In the genomic region with DNA sequence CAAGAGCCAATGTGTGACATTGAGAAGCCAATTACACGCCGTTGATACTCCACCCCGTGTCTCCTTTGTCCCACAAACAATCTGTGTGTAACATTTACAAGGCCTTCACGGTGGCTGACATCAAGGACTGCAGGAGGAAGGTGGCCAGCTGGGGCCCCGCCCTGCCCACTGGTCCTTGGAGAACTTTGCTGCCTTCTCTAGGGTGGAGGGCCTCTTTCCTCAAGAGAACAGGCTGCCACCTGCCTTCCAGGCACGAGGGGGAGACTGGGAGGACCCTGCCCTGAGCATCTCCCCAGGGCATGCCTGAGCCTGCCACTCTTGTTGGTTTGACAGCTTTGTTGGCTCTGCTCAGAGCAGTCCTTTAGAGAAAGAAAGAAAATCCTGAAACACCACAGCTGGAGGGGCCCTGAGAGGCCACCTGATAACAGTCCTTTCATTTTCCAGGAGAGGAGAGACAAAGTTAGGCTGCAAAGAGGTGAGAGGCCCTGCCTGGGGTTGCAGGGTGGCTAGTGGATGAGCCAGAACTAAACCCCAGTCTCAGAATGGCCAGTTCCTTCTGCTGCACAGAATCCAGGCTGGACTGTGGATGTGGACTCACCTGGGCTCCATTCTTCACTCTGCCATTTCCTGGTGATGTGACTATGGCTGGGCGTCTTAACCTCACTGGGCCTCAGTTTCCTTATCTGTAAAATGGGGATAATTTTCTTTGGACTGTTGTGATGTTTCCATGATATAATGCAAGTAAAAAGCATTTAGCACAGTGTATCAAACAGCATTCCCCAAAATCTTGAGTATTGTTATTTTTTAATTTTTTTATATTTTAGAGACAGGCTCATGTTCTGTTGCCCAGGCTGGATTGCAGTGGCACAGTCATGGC, we compare ENCODE assay signal across 13 cellular contexts. TPM values are rescaled to one million over a fixed set of nuclear protein-coding genes. Genes with fewer than 3 reads are reported as not detected.
A peak's percentile ranks its signal among the peaks of the same experiment; 100 is the strongest.
DNase-seq lines count a peak whose midpoint lies in the region; ATAC-seq and TF ChIP-seq lines count a peak whose summit lies in the region.
"Had no signal": no experiment of that assay in that cellular context is flagged by ENCODE, and none has a peak within 500 bp of the region (broad histone marks: within the 10 kb centered on the region; RNA-seq: fewer than 3 reads in every experiment).

No MANE protein-coding gene starts in this region.

- TF ChIP-seq CTCF in NB4 (IDR thresholded peaks at IDR 0.05; ENCODE audit: low read depth, low read length) (no peak), mesothelial cell of epicardium (IDR thresholded peaks at IDR 0.05; ENCODE audit: unreplicated experiment) (no peak), BE2C (IDR thresholded peaks at IDR 0.05; ENCODE audit: low read depth, low read length) (no peak), testis (IDR thresholded peaks at IDR 0.05) (no peak)

- H3K9me3 ChIP-seq in BE2C, result no peaks in the 10 kb centered on the region
- no peaks in the 10 kb centered on the region for H3K9me3 ChIP-seq in testis
- H3K9me3 ChIP-seq in SJCRH30 (replicated peaks), result no peaks in the 10 kb centered on the region

- TF ChIP-seq POLR2A in NB4 (IDR thresholded peaks at IDR 0.05; ENCODE audit: extremely low read depth, insufficient read length) (no peak), testis (IDR thresholded peaks at IDR 0.05) (no peak)

- ATAC-seq in GM18867 (IDR thresholded peaks at IDR 0.05; ENCODE audit: unreplicated experiment), result no peak

- no peaks in the 10 kb centered on the region for H3K36me3 Mint-ChIP-seq in mesothelial cell of epicardium
- H3K36me3 Mint-ChIP-seq: activated naive CD8-positive, alpha-beta T cell; naive B cell had no signal

- H3K4me1 ChIP-seq in BE2C (peaks cover 15% of the 10 kb centered on the region), testis (peaks cover 6% of the 10 kb centered on the region), SJCRH30 (peaks cover 45% of the 10 kb centered on the region)

- peak overlapping the region; percentile 30 for H3K27ac Mint-ChIP-seq in mesothelial cell of epicardium
- H3K27ac Mint-ChIP-seq: activated naive CD8-positive, alpha-beta T cell had no signal

- peaks cover 18% of the 10 kb centered on the region for H3K4me1 Mint-ChIP-seq in mesothelial cell of epicardium
- H3K4me1 Mint-ChIP-seq: naive B cell had no signal

- 64 to 85% methylated on average over 3 to 7 of the region's 7 CpGs for WGBS in testis, 2 donors

- H3K36me3 ChIP-seq in BE2C (no peaks in the 10 kb centered on the region), testis (ENCODE audit: low read depth, missing control alignments) (no peaks in the 10 kb centered on the region), SJCRH30 (no peaks in the 10 kb centered on the region)

- no peaks in the 10 kb centered on the region for H3K9me3 Mint-ChIP-seq in mesothelial cell of epicardium
- H3K9me3 Mint-ChIP-seq: naive B cell had no signal

- H3K4me3 ChIP-seq in NB4 (ENCODE audit: low read depth, low read length) (no peak overlapping the region), BE2C (ENCODE audit: low read depth, low read length) (no peak overlapping the region), testis (no peak overlapping the region), SJCRH30 (no peak overlapping the region)
- H3K4me3 ChIP-seq: smooth muscle cell had no signal

- intact Hi-C loops in testis (cut with DNase I; ENCODE audit: low total_unique reads), result loop anchor here (10.0 kb wide), 1 partner anchor 402 kb away; no protein-coding TSS in a partner anchor

- DNase-seq in DMS 273 treated with DMSO at 0.1 percent for 48 hours (lab: John Stamatoyannopoulos, UW) (peak; percentile 68), NB4 (ENCODE audit: low read depth) (peak; percentile 38), NCI-H748 treated with DMSO at 0.1 percent for 48 hours (lab: John Stamatoyannopoulos, UW) (peak; percentile 60), mesothelial cell of epicardium (ENCODE audit: low spot score in 2 of 2, unreplicated experiment in 2 of 2) (no peak), BE2C (no peak), testis (no peak), SJCRH30 (no peak)
- DNase-seq: naive B cell, T-helper 2 cell had no signal

- no peak overlapping the region for H3K4me3 Mint-ChIP-seq in mesothelial cell of epicardium
- H3K4me3 Mint-ChIP-seq: activated naive CD8-positive, alpha-beta T cell had no signal

- no peak overlapping the region for H3K27ac ChIP-seq in testis
- no peak overlapping the region for H3K27ac ChIP-seq in SJCRH30
- H3K27ac ChIP-seq: KMS-11 had no signal

- H3K27me3 Mint-ChIP-seq in mesothelial cell of epicardium (ENCODE audit: low read depth), result no peaks in the 10 kb centered on the region
- H3K27me3 Mint-ChIP-seq: activated naive CD8-positive, alpha-beta T cell had no signal

- no peaks in the 10 kb centered on the region for H3K27me3 ChIP-seq in BE2C
- no peaks in the 10 kb centered on the region for H3K27me3 ChIP-seq in testis
- no peaks in the 10 kb centered on the region for H3K27me3 ChIP-seq in SJCRH30

RNA-seq across cellular contexts. Expression of gene IP6K3, which starts 5.7 kb away (rescaled TPM):
- total RNA-seq in mesothelial cell of epicardium, result 0.11 to 0.16 TPM in 2 of 3 replicates, not detected in the other
- 2.0 TPM for polyA plus RNA-seq in BE2C (2012; ENCODE audit: insufficient read depth, insufficient read length, low read depth)
- total RNA-seq in testis, result under 1 TPM in 1 of 2 donors, not detected in 1; 0.16 TPM
- 0.15 TPM for polyA plus RNA-seq in testis (ENCODE audit: insufficient read depth, low read depth, low replicate concordance)
- total RNA-seq in SJCRH30 (2014; rRNA removed; shearing (Covaris generic)), result 10.3 and 11.2 TPM in 2 replicates

RNA-seq across cellular contexts. Expression of gene LEMD2, which starts 36.6 kb away (rescaled TPM):
- 80.6 to 85.3 TPM (median 82.2 TPM) in 3 replicates for total RNA-seq in mesothelial cell of epicardium
- polyA plus RNA-seq in BE2C (2012; ENCODE audit: insufficient read depth, insufficient read length, low read depth), result 82.1 TPM
- 10 to 100 TPM; 71.2 to 77.0 TPM for total RNA-seq in testis
- 89.5 TPM for polyA plus RNA-seq in testis (ENCODE audit: insufficient read depth, low read depth, low replicate concordance)
- 43.9 and 50.1 TPM in 2 replicates for total RNA-seq in SJCRH30 (2014; rRNA removed; shearing (Covaris generic))

RNA-seq across cellular contexts. Expression of gene UQCC2, which starts 40.9 kb away (rescaled TPM):
- total RNA-seq in mesothelial cell of epicardium, result 79.0 to 79.6 TPM (median 79.4 TPM) in 3 replicates
- 150 TPM for polyA plus RNA-seq in BE2C (2012; ENCODE audit: insufficient read depth, insufficient read length, low read depth)
- 10 to 100 TPM; 18.1 to 36.2 TPM for total RNA-seq in testis
- 119 TPM for polyA plus RNA-seq in testis (ENCODE audit: insufficient read depth, low read depth, low replicate concordance)
- 29.7 and 30.7 TPM in 2 replicates for total RNA-seq in SJCRH30 (2014; rRNA removed; shearing (Covaris generic))

RNA-seq across cellular contexts. Expression of gene MLN, which starts 51.4 kb away (rescaled TPM):
- total RNA-seq in mesothelial cell of epicardium (not detected in 3 replicates), testis (not detected)
- not detected for polyA plus RNA-seq in BE2C (2012; ENCODE audit: insufficient read depth, insufficient read length, low read depth)
- polyA plus RNA-seq in testis (ENCODE audit: insufficient read depth, low read depth, low replicate concordance), result not detected
- total RNA-seq in SJCRH30 (2014; rRNA removed; shearing (Covaris generic)), result not detected in 2 replicates
- total RNA-seq: smooth muscle cell had no signal
- polyA plus RNA-seq: smooth muscle cell had no signal

Comparison
In these comparisons a context has a peak if more than half of its experiments do, and no peak if none do; other contexts are left out.
1. DNase-seq: peak in DMS 273 treated with DMSO at 0.1 percent for 48 hours (single experiment), NB4 (single experiment) and NCI-H748 treated with DMSO at 0.1 percent for 48 hours (single experiment); none in mesothelial cell of epicardium (0 of 2), BE2C (single experiment), testis (single experiment) and SJCRH30 (0 of 2).